Comparison of ENCODE assay signal across 9 cellular contexts in the genomic region with DNA sequence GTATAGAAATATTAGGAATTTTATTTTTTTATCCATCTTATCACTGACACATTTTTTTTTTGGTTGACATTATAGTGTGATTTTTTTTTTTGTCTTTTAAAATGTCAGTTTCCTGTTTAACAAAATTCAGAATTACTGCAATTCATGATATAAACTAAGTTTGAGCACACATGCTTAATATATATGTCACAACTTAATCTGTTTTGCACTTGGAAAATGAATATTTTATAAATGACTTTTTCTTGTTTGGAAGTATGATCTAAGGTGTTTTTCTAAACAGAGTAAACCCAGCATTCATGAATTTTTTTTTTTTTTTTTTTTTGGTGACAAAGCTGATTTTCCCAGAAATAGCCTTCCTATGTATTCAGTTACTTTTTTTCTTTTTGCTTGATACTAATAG.
DNase-seq lines count a peak whose midpoint lies in the region; ATAC-seq and TF ChIP-seq lines count a peak whose summit lies in the region.
"Had no signal": no experiment of that assay in that cellular context is flagged by ENCODE, and none has a peak within 500 bp of the region (broad histone marks: within the 10 kb centered on the region; RNA-seq: fewer than 3 reads in every experiment).

No MANE protein-coding gene starts in this region.

- H3K9me3 ChIP-seq in DOHH2 (ENCODE audit: control insufficient read depth, insufficient read depth, low read length) (no peaks in the 10 kb centered on the region), OCI-LY1 (ENCODE audit: low read length) (no peaks in the 10 kb centered on the region), neuron (ENCODE audit: low read length) (no peaks in the 10 kb centered on the region)

- peak overlapping the region; percentile 85 for H3K4me3 ChIP-seq in DOHH2 (ENCODE audit: low read length)
- H3K4me3 ChIP-seq in OCI-LY1 (ENCODE audit: low read depth, low read length, poor library complexity, severe bottlenecking): peak overlapping the region; percentile 93
- H3K4me3 ChIP-seq in neuron (ENCODE audit: low read length): peak overlapping the region; percentile 95

- peak overlapping the region; percentile 97 to 99 for H3K4me3 Mint-ChIP-seq in effector memory CD8-positive, alpha-beta T cell

- H3K9me2 ChIP-seq in DOHH2 (replicated peaks; ENCODE audit: control insufficient read depth, low read length) (no peaks in the 10 kb centered on the region), OCI-LY1 (ENCODE audit: low read depth, low read length) (no peaks in the 10 kb centered on the region)

- no peaks in the 10 kb centered on the region for H3K27me3 Mint-ChIP-seq in effector memory CD8-positive, alpha-beta T cell

- no peak for DNase-seq in effector memory CD8-positive, alpha-beta T cell
- DNase-seq in NCI-H2227 (lab: John Stamatoyannopoulos, UW; ENCODE audit: unreplicated experiment) (no peak), NCI-H446 (lab: John Stamatoyannopoulos, UW) (no peak), NOMO-1 (lab: John Stamatoyannopoulos, UW; ENCODE audit: unreplicated experiment in 2 of 2) (no peak)
- DNase-seq: anterior cingulate cortex had no signal

- peaks cover 28% of the 10 kb centered on the region for H4K20me1 ChIP-seq in DOHH2 (ENCODE audit: control insufficient read depth, insufficient read depth, low read depth, low read length)
- H4K20me1 ChIP-seq in OCI-LY1 (ENCODE audit: insufficient read depth, low read length): peaks cover 7% of the 10 kb centered on the region; the same call in 1 of the 2 replicates

- H3K36me3 ChIP-seq in DOHH2 (ENCODE audit: control insufficient read depth, low read length) (peaks cover 72% of the 10 kb centered on the region), OCI-LY1 (ENCODE audit: insufficient read depth, low read length) (peaks cover 48% of the 10 kb centered on the region), neuron (ENCODE audit: insufficient read depth, low read length) (peaks cover 45% of the 10 kb centered on the region)

- no peak for ATAC-seq in effector memory CD8-positive, alpha-beta T cell (replicated peaks)
- ATAC-seq in activated CD4-positive, CD25-positive, alpha-beta regulatory T cell treated with anti-CD3 and anti-CD28 coated beads, Interleukin-2, amount 50 U/mL, for 24 hours: no peak

- no peak overlapping the region for H2AFZ ChIP-seq in OCI-LY1 (ENCODE audit: low read length)
- H2AFZ ChIP-seq in neuron (ENCODE audit: low read depth, low read length): no peak overlapping the region

- H3K27me3 ChIP-seq in DOHH2 (ENCODE audit: control insufficient read depth, low read length) (no peaks in the 10 kb centered on the region), OCI-LY1 (ENCODE audit: insufficient read depth, low read length) (no peaks in the 10 kb centered on the region), neuron (ENCODE audit: insufficient read depth, low read length) (no peaks in the 10 kb centered on the region)

- TF ChIP-seq CTCF in DOHH2 (IDR thresholded peaks at IDR 0.05; ENCODE audit: low read depth, low read length, poor library complexity, severe bottlenecking): no peak
- TF ChIP-seq CTCF in OCI-LY1 (IDR thresholded peaks at IDR 0.05; ENCODE audit: low read length): no peak

- H3K79me2 ChIP-seq in DOHH2 (ENCODE audit: control insufficient read depth, low read length): peaks cover 75% of the 10 kb centered on the region
- peaks cover 63% of the 10 kb centered on the region for H3K79me2 ChIP-seq in OCI-LY1 (ENCODE audit: insufficient read depth, low read length)

- H3K4me1 ChIP-seq in DOHH2 (ENCODE audit: control insufficient read depth, low read length): peaks cover 38% of the 10 kb centered on the region
- H3K4me1 ChIP-seq in OCI-LY1 (ENCODE audit: insufficient read depth, low read length, severe bottlenecking): peaks cover 23% of the 10 kb centered on the region
- peaks cover 16% of the 10 kb centered on the region for H3K4me1 ChIP-seq in neuron (ENCODE audit: insufficient read depth, low read length)

- peak overlapping the region; percentile 81; the same call in 1 of the 2 replicates for H3K9ac ChIP-seq in OCI-LY1 (ENCODE audit: low read length)

- H3F3A ChIP-seq in DOHH2 (ENCODE audit: control insufficient read depth, insufficient read depth): no peaks in the 10 kb centered on the region
- H3F3A ChIP-seq in OCI-LY1 (ENCODE audit: insufficient read depth, low read length): no peaks in the 10 kb centered on the region

- H3K9me3 Mint-ChIP-seq in effector memory CD8-positive, alpha-beta T cell: no peaks in the 10 kb centered on the region

- no peak overlapping the region for H3K27ac ChIP-seq in DOHH2 (ENCODE audit: low read depth, low read length)
- H3K27ac ChIP-seq in OCI-LY1 (ENCODE audit: low read depth, low read length, poor library complexity, severe bottlenecking): no peak overlapping the region

- H3K36me3 Mint-ChIP-seq in effector memory CD8-positive, alpha-beta T cell (ENCODE audit: insufficient read depth): peaks cover 75% of the 10 kb centered on the region

- peaks cover 31 to 55% of the 10 kb centered on the region in 2 donors for H3K4me1 Mint-ChIP-seq in effector memory CD8-positive, alpha-beta T cell (ENCODE audit: low read depth in 2 of 2)

- peak overlapping the region; percentile 35 to 99 for H3K27ac Mint-ChIP-seq in effector memory CD8-positive, alpha-beta T cell

- H3K4me2 ChIP-seq in DOHH2 (ENCODE audit: low read length): peak overlapping the region; percentile 86
- peak overlapping the region; percentile 95 for H3K4me2 ChIP-seq in OCI-LY1 (ENCODE audit: low read length)
